Comparison of ENCODE assay signal across 13 cellular contexts in genomic region chr7:45446195-45446944, GRCh38.
DNase-seq lines count a peak whose midpoint lies in the region; ATAC-seq and TF ChIP-seq lines count a peak whose summit lies in the region.
"Had no signal": no experiment of that assay in that cellular context is flagged by ENCODE, and none has a peak within 500 bp of the region (broad histone marks: within the 10 kb centered on the region; RNA-seq: fewer than 3 reads in every experiment).

No MANE protein-coding gene starts in this region.

- H3K9me3 ChIP-seq in BE2C: no peaks in the 10 kb centered on the region

- peak; percentile 88 for ATAC-seq in GM18870 (IDR thresholded peaks at IDR 0.05; ENCODE audit: unreplicated experiment)
- peak; percentile 84 for ATAC-seq in GM21786 (IDR thresholded peaks at IDR 0.05; ENCODE audit: unreplicated experiment)
- peak; percentile 56 for ATAC-seq in HG03575 (IDR thresholded peaks at IDR 0.05; ENCODE audit: extremely low read depth, insufficient number of reproducible peaks, low FRiP score, unreplicated experiment)

- H3K27me3 ChIP-seq in BE2C: no peaks in the 10 kb centered on the region

- DNase-seq in fibroblast of pulmonary artery (ENCODE audit: low read depth) (peak; percentile 3), NCI-H2227 treated with DMSO at 0.1 percent for 48 hours (lab: John Stamatoyannopoulos, UW) (no peak), BE2C (no peak), hippocampal formation (lab: John Stamatoyannopoulos, UW) (no peak), NAMALWA (ENCODE audit: low spot score) (no peak)
- DNase-seq: activated CD4-positive, alpha-beta T cell treated with anti-CD3 and anti-CD28 coated beads, Interleukin-2, amount 50 U/mL, for 4 hours; activated naive CD4-positive, alpha-beta T cell treated with Interleukin-2 at 50 U/mL for 16 hours; cerebellar nuclear complex; H7; kidney glomerular epithelial cell had no signal

- no peaks in the 10 kb centered on the region for H3K36me3 ChIP-seq in BE2C

- H3K4me3 ChIP-seq in fibroblast of pulmonary artery (replicated peaks; ENCODE audit: low read depth, low read length): no peak overlapping the region
- no peak overlapping the region for H3K4me3 ChIP-seq in BE2C (ENCODE audit: low read depth, low read length)

- no peaks in the 10 kb centered on the region for H3K4me1 ChIP-seq in BE2C

- TF ChIP-seq CTCF in fibroblast of pulmonary artery (IDR thresholded peaks at IDR 0.05; ENCODE audit: low read length, missing control alignments) (no peak), BE2C (IDR thresholded peaks at IDR 0.05; ENCODE audit: low read depth, low read length) (no peak)
